In genomic region chr3:88189361-88189810, GRCh38 we compare ENCODE assay signal across 10 cellular contexts. TPM values are rescaled to one million over a fixed set of nuclear protein-coding genes. Genes with fewer than 3 reads are reported as not detected.
DNase-seq lines count a peak whose midpoint lies in the region; ATAC-seq, FAIRE-seq and TF ChIP-seq lines count a peak whose summit lies in the region.
"Had no signal": no experiment of that assay in that cellular context is flagged by ENCODE, and none has a peak within 500 bp of the region (broad histone marks: within the 10 kb centered on the region; RNA-seq: fewer than 3 reads in every experiment).

No MANE protein-coding gene starts in this region.

- no peaks in the 10 kb centered on the region for H3K4me1 Mint-ChIP-seq in type B pancreatic cell (ENCODE audit: unreplicated experiment)

- H2AFZ ChIP-seq in GM12878 (ENCODE audit: control insufficient read depth, low read depth, low read length): peak overlapping the region; percentile 60

- H3K9ac ChIP-seq in GM12878 (ENCODE audit: control insufficient read depth, insufficient read depth, low read length): no peak overlapping the region

- H3K79me2 ChIP-seq in GM12878 (ENCODE audit: control insufficient read depth, insufficient read depth, low read length): no peaks in the 10 kb centered on the region

- H4K20me1 ChIP-seq in GM12878 (ENCODE audit: control insufficient read depth, insufficient read depth): no peaks in the 10 kb centered on the region

- no peaks in the 10 kb centered on the region for H3K4me1 ChIP-seq in GM12878 (ENCODE audit: control insufficient read depth, insufficient read depth, low read length)

- ATAC-seq in GM18508 (IDR thresholded peaks at IDR 0.05; ENCODE audit: insufficient read depth, unreplicated experiment) (peak; percentile 96), GM21423 (IDR thresholded peaks at IDR 0.05; ENCODE audit: unreplicated experiment) (peak; percentile 85), HG03432 (IDR thresholded peaks at IDR 0.05; ENCODE audit: unreplicated experiment) (peak; percentile 98), GM12878 (peak; percentile 96)

- no peak overlapping the region for H3K4me2 ChIP-seq in GM12878 (ENCODE audit: control insufficient read depth, insufficient read depth)

- SMC1A ChIA-PET in GM12878 (lab: Charles Lee; ENCODE audit: uncharacterized antibody, unreplicated experiment): interaction anchor here (0.8 to 1.1 kb wide), 4 partner anchors 9 to 34 kb away, joined by 3 read pairs; no protein-coding TSS in a partner anchor

- no peaks in the 10 kb centered on the region for H3K36me3 Mint-ChIP-seq in type B pancreatic cell

- DNase-seq in GM12878 (ENCODE audit: low read depth, low spot score): peak; percentile 33
- DNase-seq in type B pancreatic cell (ENCODE audit: extremely low spot score, unreplicated experiment): no peak
- no peak for DNase-seq in NCI-H774 (lab: John Stamatoyannopoulos, UW)
- DNase-seq in NCI-H187 treated with DMSO at 0.1 percent for 48 hours (lab: John Stamatoyannopoulos, UW): no peak
- no peak for DNase-seq in NCI-H1694 treated with DMSO at 0.1 percent for 48 hours (lab: John Stamatoyannopoulos, UW)
- DNase-seq: amygdala had no signal

- TF ChIP-seq CTCF in GM12878 (IDR thresholded peaks at IDR 0.05 in 2 of 3, conservative IDR thresholded peaks at IDR 0.05 in 1 of 3; ENCODE audit: control insufficient read depth in 2 of 3, extremely low read depth in 1 of 3, insufficient read depth in 1 of 3, low read depth in 3 of 3, low read length in 3 of 3) (no peak), type B pancreatic cell (conservative IDR thresholded peaks at IDR 0.05) (no peak)

- H3K4me3 Mint-ChIP-seq in type B pancreatic cell: no peak overlapping the region
- H3K4me3 Mint-ChIP-seq: neural crest cell had no signal

- H3K9me3 ChIP-seq in GM12878 (replicated peaks; ENCODE audit: control insufficient read depth, insufficient read depth, low read length): peaks cover 3% of the 10 kb centered on the region; the same call in 2 of the 3 replicates

- H3K4me3 ChIP-seq in GM12878: no peak overlapping the region

- CTCF ChIA-PET in GM12878 (lab: Yijun Ruan, JAX): interaction anchor here (0.7 to 1.8 kb wide), 4 partner anchors 9 to 41 kb away, joined by 3 to 6 read pairs (median 4); no protein-coding TSS in a partner anchor

- H3K36me3 ChIP-seq in GM12878 (ENCODE audit: control insufficient read depth in 2 of 2, insufficient read depth in 2 of 2, low read length in 1 of 2): no peaks in the 10 kb centered on the region

- RAD21 ChIA-PET in GM12878 (lab: Charles Lee; ENCODE audit: unreplicated experiment): no interaction called here

- no peak for TF ChIP-seq RAD21 in GM12878 (IDR thresholded peaks at IDR 0.05; ENCODE audit: insufficient read depth, low read depth, low read length)

- POLR2A ChIA-PET in GM12878 (lab: Charles Lee): no interaction called here

- no peak for TF ChIP-seq POLR2A in GM12878 (IDR thresholded peaks at IDR 0.05; ENCODE audit: low read depth, low read length)

- FAIRE-seq in GM12878 (lab: Jason Lieb, UNC): peak; percentile 27

- H3K27ac Mint-ChIP-seq in type B pancreatic cell: no peak overlapping the region

- intact Hi-C loops in GM12878 (cut with micrococcal nuclease; ENCODE audit: unreplicated experiment): no loop called here

- no peak; a peak in 1 of 4 replicates for TF ChIP-seq EP300 in GM12878 (IDR thresholded peaks at IDR 0.05; ENCODE audit: borderline replicate concordance in 1 of 2, control insufficient read depth in 1 of 2, low read depth in 2 of 2, low read length in 2 of 2)

- H3K27me3 ChIP-seq in GM12878 (replicated peaks in 1 of 2; ENCODE audit: control insufficient read depth in 2 of 2, insufficient read depth in 2 of 2, low read length in 1 of 2): no peaks in the 10 kb centered on the region

- in situ Hi-C loops in GM12878 (cut with MboI): no loop called here

- WGBS in GM12878 (ENCODE audit: insufficient coverage, insufficient replicate concordance, low lambda C conversion rate, missing lambda C conversion rate): 78% methylated on average over 11 of the region's 11 CpGs

- no TSS peak for BruUV-seq in GM12878 (replicated peaks; lab: Mats Ljungman, UMichigan)

- peak overlapping the region; percentile 31; the same call in 1 of the 2 replicates for H3K27ac ChIP-seq in GM12878 (ENCODE audit: control insufficient read depth, insufficient read depth)

- H3K27me3 Mint-ChIP-seq in type B pancreatic cell: peaks cover 3% of the 10 kb centered on the region

- H3K9me3 Mint-ChIP-seq in type B pancreatic cell: no peaks in the 10 kb centered on the region

TF ChIP-seq in GM12878, 131 proteins besides CTCF, POLR2A, EP300 and RAD21 (continues in another document):
- TF ChIP-seq IRF4 (IDR thresholded peaks at IDR 0.05; ENCODE audit: low read depth, low read length) (peak; percentile 30; the same call in 1 of the 2 replicates), IKZF1 (conservative IDR thresholded peaks at IDR 0.05) (peak; percentile 23; the same call in 1 of the 2 replicates), ZNF384 (IDR thresholded peaks at IDR 0.05; ENCODE audit: borderline replicate concordance, low read depth, low read length) (no peak), PML (IDR thresholded peaks at IDR 0.05; ENCODE audit: low read length) (no peak), MLLT1 (IDR thresholded peaks at IDR 0.05) (no peak)
- TF ChIP-seq, protein P1, sequence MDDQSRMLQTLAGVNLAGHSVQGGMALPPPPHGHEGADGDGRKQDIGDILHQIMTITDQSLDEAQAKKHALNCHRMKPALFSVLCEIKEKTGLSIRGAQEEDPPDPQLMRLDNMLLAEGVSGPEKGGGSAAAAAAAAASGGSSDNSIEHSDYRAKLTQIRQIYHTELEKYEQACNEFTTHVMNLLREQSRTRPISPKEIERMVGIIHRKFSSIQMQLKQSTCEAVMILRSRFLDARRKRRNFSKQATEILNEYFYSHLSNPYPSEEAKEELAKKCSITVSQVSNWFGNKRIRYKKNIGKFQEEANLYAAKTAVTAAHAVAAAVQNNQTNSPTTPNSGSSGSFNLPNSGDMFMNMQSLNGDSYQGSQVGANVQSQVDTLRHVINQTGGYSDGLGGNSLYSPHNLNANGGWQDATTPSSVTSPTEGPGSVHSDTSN (IDR thresholded peaks at IDR 0.05; ENCODE audit: insufficient replicate concordance, low read depth, low read length): peak; percentile 35
- TF ChIP-seq, protein P2, sequence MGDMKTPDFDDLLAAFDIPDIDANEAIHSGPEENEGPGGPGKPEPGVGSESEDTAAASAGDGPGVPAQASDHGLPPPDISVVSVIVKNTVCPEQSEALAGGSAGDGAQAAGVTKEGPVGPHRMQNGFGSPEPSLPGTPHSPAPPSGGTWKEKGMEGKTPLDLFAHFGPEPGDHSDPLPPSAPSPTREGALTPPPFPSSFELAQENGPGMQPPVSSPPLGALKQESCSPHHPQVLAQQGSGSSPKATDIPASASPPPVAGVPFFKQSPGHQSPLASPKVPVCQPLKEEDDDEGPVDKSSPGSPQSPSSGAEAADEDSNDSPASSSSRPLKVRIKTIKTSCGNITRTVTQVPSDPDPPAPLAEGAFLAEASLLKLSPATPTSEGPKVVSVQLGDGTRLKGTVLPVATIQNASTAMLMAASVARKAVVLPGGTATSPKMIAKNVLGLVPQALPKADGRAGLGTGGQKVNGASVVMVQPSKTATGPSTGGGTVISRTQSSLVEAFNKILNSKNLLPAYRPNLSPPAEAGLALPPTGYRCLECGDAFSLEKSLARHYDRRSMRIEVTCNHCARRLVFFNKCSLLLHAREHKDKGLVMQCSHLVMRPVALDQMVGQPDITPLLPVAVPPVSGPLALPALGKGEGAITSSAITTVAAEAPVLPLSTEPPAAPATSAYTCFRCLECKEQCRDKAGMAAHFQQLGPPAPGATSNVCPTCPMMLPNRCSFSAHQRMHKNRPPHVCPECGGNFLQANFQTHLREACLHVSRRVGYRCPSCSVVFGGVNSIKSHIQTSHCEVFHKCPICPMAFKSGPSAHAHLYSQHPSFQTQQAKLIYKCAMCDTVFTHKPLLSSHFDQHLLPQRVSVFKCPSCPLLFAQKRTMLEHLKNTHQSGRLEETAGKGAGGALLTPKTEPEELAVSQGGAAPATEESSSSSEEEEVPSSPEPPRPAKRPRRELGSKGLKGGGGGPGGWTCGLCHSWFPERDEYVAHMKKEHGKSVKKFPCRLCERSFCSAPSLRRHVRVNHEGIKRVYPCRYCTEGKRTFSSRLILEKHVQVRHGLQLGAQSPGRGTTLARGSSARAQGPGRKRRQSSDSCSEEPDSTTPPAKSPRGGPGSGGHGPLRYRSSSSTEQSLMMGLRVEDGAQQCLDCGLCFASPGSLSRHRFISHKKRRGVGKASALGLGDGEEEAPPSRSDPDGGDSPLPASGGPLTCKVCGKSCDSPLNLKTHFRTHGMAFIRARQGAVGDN (IDR thresholded peaks at IDR 0.05): no peak

RNA-seq across cellular contexts. Expression of gene C3orf38, which starts 39.6 kb away (rescaled TPM):
- 70.7 and 75.0 TPM in 2 replicates for total RNA-seq in GM12878 (2013; cell fraction: nucleolus; rRNA removed)
- total RNA-seq in GM12878 (2014; rRNA removed) (31.5 and 40.0 TPM in 2 replicates), GM12878 (2014; rRNA removed; fragmentation: Illumina TruSeq; extraction: Trizol) (47.9 and 48.6 TPM in 2 replicates), GM12878 (2021) (28.3 and 29.7 TPM in 2 replicates), type B pancreatic cell (ENCODE audit: low replicate concordance) (27.2 and 31.1 TPM in 2 replicates)
- polyA plus RNA-seq in GM12878 (2011; ENCODE audit: low read depth): 11.1 TPM
- polyA plus RNA-seq in GM12878 (2011; rRNA removed) (31.4 and 52.9 TPM in 2 replicates), GM12878 (2014; fragmentation: Illumina TruSeq; extraction: Trizol) (39.9 and 47.3 TPM in 2 replicates), GM12878 (2014; fragmentation: Nextera tagmentation; extraction: Ambion mirVana) (10 to 100 TPM; 29.1 to 37.7 TPM), GM12878 (2014; rRNA removed) (20.9 and 23.0 TPM in 2 replicates), GM12878 (2016; fragmentation: Nextera tagmentation; extraction: Ambion mirVana) (10 to 100 TPM; 28.5 to 33.8 TPM)
- 14.9 and 15.0 TPM in 2 replicates for polyA plus RNA-seq in GM12878 (2011; cell fraction: cytosol; rRNA removed)
- 10.8 and 12.2 TPM in 2 replicates for polyA plus RNA-seq in GM12878 (2011; cell fraction: nucleus; rRNA removed)
- 16.9 and 22.7 TPM in 2 replicates for polyA plus RNA-seq in GM12878 (2012)
- polyA minus RNA-seq in GM12878 (2011; rRNA and poly(A)+ RNA removed): 35.7 and 42.2 TPM in 2 replicates
- 18.3 and 19.3 TPM in 2 replicates for polyA minus RNA-seq in GM12878 (2011; cell fraction: cytosol; rRNA and poly(A)+ RNA removed)
- 19.7 and 25.4 TPM in 2 replicates for polyA minus RNA-seq in GM12878 (2011; cell fraction: nucleus; rRNA and poly(A)+ RNA removed)
